In the genomic region with DNA sequence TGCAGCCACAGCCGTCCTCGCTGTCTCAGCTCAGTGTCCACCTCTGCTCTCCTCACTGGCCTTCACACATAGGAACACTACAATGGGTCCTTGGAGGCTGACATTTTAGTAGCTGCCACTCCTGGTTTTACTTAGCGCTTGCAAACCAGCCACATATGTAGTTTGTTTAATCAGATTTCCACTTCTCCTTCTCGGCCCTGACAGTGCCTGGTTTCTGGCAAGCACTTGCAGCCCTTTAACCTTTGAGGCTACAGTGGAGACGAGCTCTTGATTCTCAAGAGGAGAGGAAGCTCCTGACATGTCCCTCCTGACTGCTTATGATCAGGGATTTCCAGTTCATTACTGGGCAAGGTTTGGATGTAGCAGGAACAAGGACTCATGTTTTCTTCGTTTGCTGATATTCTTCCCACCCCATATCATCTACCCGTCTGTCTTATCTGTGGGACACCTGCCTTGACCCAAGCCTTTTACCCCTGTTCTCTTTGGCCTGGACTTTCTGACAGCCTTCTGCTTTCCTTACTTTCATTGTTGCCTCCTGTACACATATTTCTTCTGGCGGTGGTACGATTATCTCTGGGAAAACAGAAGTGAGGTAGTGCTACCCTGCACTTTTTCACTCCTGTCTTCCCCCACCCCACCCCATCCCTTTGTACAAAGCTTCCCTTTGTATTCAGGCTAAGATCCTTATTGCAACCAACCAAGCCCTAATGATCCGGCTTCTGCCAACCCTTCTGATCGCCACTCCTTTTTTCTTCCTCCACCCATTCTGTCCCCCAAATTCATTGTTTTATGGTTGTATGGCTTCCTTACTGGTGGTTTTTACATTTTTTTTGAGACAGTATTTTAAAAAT, we compare ENCODE assay signal across 31 cellular contexts. TPM values are rescaled to one million over a fixed set of nuclear protein-coding genes. Genes with fewer than 3 reads are reported as not detected.
A peak's percentile ranks its signal among the peaks of the same experiment; 100 is the strongest.
DNase-seq lines count a peak whose midpoint lies in the region; ATAC-seq, FAIRE-seq and TF ChIP-seq lines count a peak whose summit lies in the region.
"Had no signal": no experiment of that assay in that cellular context is flagged by ENCODE, and none has a peak within 500 bp of the region (broad histone marks: within the 10 kb centered on the region; RNA-seq: fewer than 3 reads in every experiment).

No MANE protein-coding gene starts in this region.

- DNase-seq in Ammon's horn (ENCODE audit: low spot score) (peak; percentile 30), SK-N-DZ (ENCODE audit: low spot score) (peak; percentile 54), choroid plexus epithelial cell (ENCODE audit: low read depth) (peak; percentile 21), mucosa of descending colon (no peak), kidney glomerular epithelial cell (lab: John Stamatoyannopoulos, UW) (no peak), cardiac septum (ENCODE audit: low spot score) (no peak), left ventricle myocardium superior (no peak), RCC 7860 (ENCODE audit: low spot score) (no peak)
- DNase-seq: activated B cell treated with CpG ODN at 0.5 μM for 24 hours; activated naive CD4-positive, alpha-beta T cell; activated T-cell treated with anti-CD3 and anti-CD28 coated beads, Interleukin-2, amount 50 U/mL, for 48 hours; cerebellar nuclear complex; DMS 273 treated with DMSO at 0.1 percent for 48 hours; hippocampal formation; MG63; NCI-H2029 treated with DMSO at 0.1 percent for 48 hours; NCI-H526; PC-9; psoas muscle; Right ventricle myocardium superior; stimulated activated CD8-positive, alpha-beta memory T cell treated with anti-CD3 and anti-CD28 coated beads, Interleukin-4, amount 100 ng/mL, for 48 hours; stimulated activated naive CD8-positive, alpha-beta T cell treated with anti-CD3 and anti-CD28 coated beads, Interleukin-15, amount 100 ng/mL, for 72 hours; T-helper 9 cell; uterus had no signal

- no peak for FAIRE-seq in RCC 7860 (lab: Jason Lieb, UNC)
- FAIRE-seq: endothelial cell of umbilical vein, GM12892, H54 had no signal

- no peak for TF ChIP-seq CTCF in choroid plexus epithelial cell (conservative IDR thresholded peaks at IDR 0.05; ENCODE audit: low read depth, low read length)
- no peak for TF ChIP-seq CTCF in mucosa of descending colon (IDR thresholded peaks at IDR 0.05)

- no peaks in the 10 kb centered on the region for H3K4me1 ChIP-seq in mucosa of descending colon (ENCODE audit: low read depth)
- H3K4me1 ChIP-seq: gastroesophageal sphincter, psoas muscle, uterus had no signal

- no peaks in the 10 kb centered on the region for H3K9me3 ChIP-seq in mucosa of descending colon
- H3K9me3 ChIP-seq: BE2C, gastroesophageal sphincter, MG63, psoas muscle, thoracic aorta, uterus had no signal

- peaks cover 9% of the 10 kb centered on the region for H3K36me3 ChIP-seq in mucosa of descending colon (ENCODE audit: low read depth)
- H3K36me3 ChIP-seq: uterus had no signal

- ATAC-seq in mucosa of descending colon (peak; percentile 75), left ventricle myocardium superior (no peak)
- ATAC-seq: gastroesophageal sphincter, psoas muscle, sciatic nerve had no signal

- intact Hi-C loops in mucosa of descending colon (cut with DNase I, micrococcal nuclease) (no loop called here), cardiac septum (cut with DNase I) (no loop called here), left ventricle myocardium superior (cut with micrococcal nuclease) (no loop called here)

- H3K4me3 ChIP-seq in choroid plexus epithelial cell (ENCODE audit: low read depth, low read length): no peak overlapping the region
- no peak overlapping the region for H3K4me3 ChIP-seq in mucosa of descending colon
- H3K4me3 ChIP-seq: gastroesophageal sphincter, MG63, PC-9, psoas muscle, thoracic aorta, uterus had no signal

RNA-seq across cellular contexts. Expression of a gene that starts 31.2 kb away (rescaled TPM):
- 33.1 and 38.1 TPM in 2 replicates for polyA plus RNA-seq in SK-N-DZ (2014; cell fraction: cytosol; rRNA removed)
- 48.7 and 63.1 TPM in 2 replicates for polyA plus RNA-seq in SK-N-DZ (2014; cell fraction: nucleus; rRNA removed)
- 10 to 100 TPM; 20.4 to 24.7 (median 24.2) TPM for total RNA-seq in mucosa of descending colon
- 10.2 TPM for total RNA-seq in cardiac septum
- 12.3 TPM for total RNA-seq in left ventricle myocardium superior

Comparison
In these comparisons a context has a peak if more than half of its experiments do, and no peak if none do; other contexts are left out.
1. DNase-seq: peak in Ammon's horn (single experiment), SK-N-DZ (single experiment) and choroid plexus epithelial cell (single experiment); none in mucosa of descending colon (0 of 3), kidney glomerular epithelial cell (single experiment), cardiac septum (single experiment), left ventricle myocardium superior (single experiment) and RCC 7860 (single experiment).